Comparison of ENCODE assay signal across 29 cellular contexts in the genomic region with DNA sequence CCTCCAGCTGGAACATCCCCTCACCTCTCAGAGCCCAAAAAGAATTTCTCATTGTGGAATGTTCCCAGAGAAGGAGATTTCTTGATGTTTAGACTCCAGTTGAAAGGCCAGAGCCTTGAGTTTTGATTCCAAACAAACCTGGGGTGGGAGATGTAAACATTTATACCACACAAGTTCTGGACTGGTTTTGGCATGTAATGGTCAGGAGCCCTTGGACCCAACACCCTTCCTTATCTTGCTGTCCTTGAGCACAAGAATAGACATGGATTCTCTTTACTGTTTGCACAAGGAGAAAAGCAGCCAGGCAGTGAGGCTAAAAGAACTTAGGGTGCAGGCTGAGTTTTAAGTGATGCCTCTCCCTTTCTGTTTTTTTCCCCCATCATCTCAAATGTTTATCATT. TPM values are rescaled to one million over a fixed set of nuclear protein-coding genes. Genes with fewer than 3 reads are reported as not detected.
"Had no signal": no experiment of that assay in that cellular context is flagged by ENCODE, and none has a peak within 500 bp of the region (broad histone marks: within the 10 kb centered on the region; RNA-seq: fewer than 3 reads in every experiment).

No MANE protein-coding gene starts in this region.

- H3K4me3 ChIP-seq: coronary artery, dorsolateral prefrontal cortex, esophagus squamous epithelium, gastrocnemius medialis, heart right ventricle, left lung, lower lobe of right lung had no signal

- DNase-seq: cerebellar nuclear complex; dermis blood vessel endothelial cell; dorsolateral prefrontal cortex; effector CD4-positive, alpha-beta T cell; effector memory CD4-positive, alpha-beta T cell; erythroblast; esophagus squamous epithelium; foreskin fibroblast; foreskin melanocyte; gastrocnemius medialis; glutamatergic neuron; heart right ventricle; left cardiac atrium; left lung; left ventricle myocardium superior; lower lobe of right lung; mesendoderm; midbrain had no signal

- H3K27ac ChIP-seq: coronary artery, dorsolateral prefrontal cortex, epithelial cell of prostate, esophagus squamous epithelium, gastrocnemius medialis, heart right ventricle, left lung, lower lobe of right lung had no signal

- H3K4me1 ChIP-seq: gastrocnemius medialis, lower lobe of right lung had no signal

- ATAC-seq: esophagus mucosa, gastrocnemius medialis, heart right ventricle, left cardiac atrium, left lung, left ventricle myocardium superior, lower lobe of right lung had no signal

- H3K36me3 ChIP-seq: esophagus squamous epithelium, gastrocnemius medialis, heart right ventricle, left lung, lower lobe of right lung had no signal

- H3K9me3 ChIP-seq: esophagus squamous epithelium, gastrocnemius medialis, heart right ventricle, left lung, lower lobe of right lung had no signal

RNA-seq across cellular contexts. Expression of a gene that starts 4.5 kb away (rescaled TPM):
- total RNA-seq: chondrocyte, dermis blood vessel endothelial cell, endothelial cell of umbilical vein, gastrocnemius medialis, glomerular endothelial cell, heart right ventricle, kidney epithelial cell, left cardiac atrium, left lung, left ventricle myocardium superior, lower lobe of right lung, lung microvascular endothelial cell, mononuclear cell had no signal
- polyA plus RNA-seq: endothelial cell of umbilical vein, heart right ventricle, keratinocyte had no signal

RNA-seq across cellular contexts. Expression of a gene that starts 35.2 kb away (rescaled TPM):
- total RNA-seq: chondrocyte, dermis blood vessel endothelial cell, esophagus squamous epithelium, gastrocnemius medialis, glomerular endothelial cell, left lung, left ventricle myocardium superior, lower lobe of right lung, lung microvascular endothelial cell, mononuclear cell, mucosa of gallbladder had no signal
- polyA plus RNA-seq: heart right ventricle had no signal
